ENCODE assay signal across 7 cellular contexts in the genomic region with DNA sequence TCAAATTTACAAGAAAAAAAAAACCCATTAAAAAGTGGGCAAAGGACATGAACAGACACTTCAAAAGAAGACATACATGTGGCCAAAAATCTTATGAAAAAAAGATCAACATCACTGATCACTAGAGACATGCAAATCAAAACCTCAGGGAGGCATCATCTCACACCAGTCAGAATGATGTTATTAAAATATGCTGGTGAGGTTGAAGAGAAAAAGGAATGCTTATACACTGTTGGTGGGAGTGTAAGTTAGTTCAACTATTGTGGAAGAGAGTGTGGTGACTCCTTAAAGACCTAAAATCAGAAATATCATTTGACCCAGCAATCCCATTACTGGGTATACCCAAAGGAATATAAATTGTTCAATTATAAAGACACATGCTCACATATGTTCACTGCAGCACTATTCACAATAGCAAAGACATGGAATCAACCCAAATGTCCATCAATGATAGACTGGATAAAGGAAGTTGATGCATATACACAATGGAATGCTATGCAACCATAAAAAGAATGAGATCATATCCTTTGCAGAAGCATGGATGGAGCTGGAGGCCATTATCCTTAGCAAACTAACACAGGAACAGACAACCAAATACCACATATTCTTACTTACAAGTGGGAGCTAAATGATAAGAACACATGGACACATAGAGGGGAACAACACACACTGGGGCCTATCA.
A peak's percentile ranks its signal among the peaks of the same experiment; 100 is the strongest.
DNase-seq lines count a peak whose midpoint lies in the region; ATAC-seq, FAIRE-seq and TF ChIP-seq lines count a peak whose summit lies in the region.
"Not testable (repeated sequence)": the region's sequence is repeated elsewhere in the genome, so short reads cannot be mapped to it uniquely, and the experiment has no call there.

No MANE protein-coding gene starts in this region.

- H3K79me2 ChIP-seq in SK-N-SH (ENCODE audit: insufficient read depth); endothelial cell of umbilical vein (ENCODE audit: control insufficient read depth, insufficient read depth, low read length): not testable (repeated sequence)

- H3K9me2 ChIP-seq in SK-N-SH, result not testable (repeated sequence)

- H3K4me3 ChIP-seq in SK-N-SH (ENCODE audit: low read depth in 2 of 2, low read length in 1 of 2); brain microvascular endothelial cell (ENCODE audit: low read depth, low read length); endothelial cell of umbilical vein (replicated peaks in 1 of 3; ENCODE audit: insufficient read depth in 1 of 3, low read depth in 1 of 3, low read length in 3 of 3): not testable (repeated sequence)

- dilution Hi-C loops in endothelial cell of umbilical vein (cut with MboI; ENCODE audit: extremely low pct_ligation_motif_present, low sequenced_read_pairs), result loop anchor here (25.0 kb wide), 1 partner anchor 437 kb away; no protein-coding TSS in a partner anchor

- not testable (repeated sequence) for H3K9me3 ChIP-seq in SK-N-SH; endothelial cell of umbilical vein (replicated peaks; ENCODE audit: control insufficient read depth, insufficient read depth, low read length)

- TF ChIP-seq CTCF in SK-N-SH (IDR thresholded peaks at IDR 0.05); brain microvascular endothelial cell (IDR thresholded peaks at IDR 0.05; ENCODE audit: low read depth, low read length, missing control alignments); endothelial cell of umbilical vein (IDR thresholded peaks at IDR 0.05; ENCODE audit: extremely low read depth in 1 of 2, insufficient read depth in 1 of 2, low read depth in 1 of 2, low read length in 2 of 2): not testable (repeated sequence)
- TF ChIP-seq CTCF in foreskin keratinocyte (conservative IDR thresholded peaks at IDR 0.05), result peak; percentile 18

- CTCF ChIA-PET in SK-N-SH (lab: Yijun Ruan, JAX) (interaction anchor here (0.7 to 1.9 kb wide), 2 partner anchors 9 to 104 kb away, joined by 5 to 6 read pairs; no protein-coding TSS in a partner anchor), endothelial cell of umbilical vein (lab: Charles Lee) (interaction anchor here (0.7 to 5.2 kb wide), 7 partner anchors 10 to 104 kb away, joined by 3 to 32 read pairs (median 5); no protein-coding TSS in a partner anchor)

- POLR2A ChIA-PET in SK-N-SH (lab: Yijun Ruan, JAX); endothelial cell of umbilical vein (lab: Charles Lee): not testable (repeated sequence)

- H3K4me1 Mint-ChIP-seq in natural killer cell treated with Interleukin-12 subunit alpha and Interleukin-12 subunit beta and Interleukin-15 and Interleukin-18, amount 100 ng/mL, for 72 hours (ENCODE audit: low read depth in 2 of 2), result not testable (repeated sequence)

- H3F3A ChIP-seq in SK-N-SH (replicated peaks; ENCODE audit: insufficient read depth), result peaks cover 32% of the 10 kb centered on the region

- not testable (repeated sequence) for H3K4me3 Mint-ChIP-seq in natural killer cell treated with Interleukin-12 subunit alpha and Interleukin-12 subunit beta and Interleukin-15 and Interleukin-18, amount 100 ng/mL, for 72 hours

- H3K27ac ChIP-seq in SK-N-SH (ENCODE audit: low read depth in 2 of 2, low read length in 1 of 2) (peak overlapping the region in 1 of 2 experiments; percentile 88; a peak in 2 of 4 replicates), brain microvascular endothelial cell (peak overlapping the region; percentile 88), endothelial cell of umbilical vein (ENCODE audit: insufficient read depth, low read depth, low read length) (peak overlapping the region; percentile 97), foreskin keratinocyte (peak overlapping the region; percentile 61)

- H3K36me3 Mint-ChIP-seq in natural killer cell treated with Interleukin-12 subunit alpha and Interleukin-12 subunit beta and Interleukin-15 and Interleukin-18, amount 100 ng/mL, for 72 hours, result not testable (repeated sequence)

- intact Hi-C loops in endothelial cell of umbilical vein (cut with micrococcal nuclease), result loop anchor here (1.0 kb wide), 3 partner anchors 11 to 23 kb away; no protein-coding TSS in a partner anchor

- TF ChIP-seq POLR2A in endothelial cell of umbilical vein (IDR thresholded peaks at IDR 0.05; ENCODE audit: low read depth, low read length), result not testable (repeated sequence)

- not testable (repeated sequence) for H3K27ac Mint-ChIP-seq in natural killer cell treated with Interleukin-12 subunit alpha and Interleukin-12 subunit beta and Interleukin-15 and Interleukin-18, amount 100 ng/mL, for 72 hours

- peak; percentile 82 for DNase-seq in ELR (ENCODE audit: low read depth)
- peak; percentile 76 for DNase-seq in M059J (ENCODE audit: low read depth)
- not testable (repeated sequence) for DNase-seq in SK-N-SH
- peak; percentile 70 for DNase-seq in brain microvascular endothelial cell
- peak; percentile 72 for DNase-seq in endothelial cell of umbilical vein (ENCODE audit: low read depth, low spot score)
- DNase-seq in foreskin keratinocyte, result peak in 1 of 2 donors; percentile 82
- DNase-seq in natural killer cell treated with Interleukin-12 subunit alpha and Interleukin-12 subunit beta and Interleukin-15 and Interleukin-18, amount 100 ng/mL, for 72 hours (ENCODE audit: low spot score), result peak; percentile 6

- peak; percentile 64 for ATAC-seq in foreskin keratinocyte
- not testable (repeated sequence) for ATAC-seq in natural killer cell treated with Interleukin-12 subunit alpha and Interleukin-12 subunit beta and Interleukin-15 and Interleukin-18, amount 100 ng/mL, for 72 hours

- 0 out of 2 replicates have a peak overlapping the region, but pooled peaks have one; percentile 6 for H3K4me2 ChIP-seq in SK-N-SH
- peak overlapping the region; percentile 12 for H3K4me2 ChIP-seq in endothelial cell of umbilical vein (ENCODE audit: insufficient read depth, low read length)

- TF ChIP-seq EP300 in SK-N-SH (IDR thresholded peaks at IDR 0.05; ENCODE audit: borderline replicate concordance in 1 of 2, low read depth in 1 of 2, low read length in 1 of 2), result peak in 1 of 2 experiments; percentile 27; a peak in 1 of 4 replicates

- H4K20me1 ChIP-seq in SK-N-SH (ENCODE audit: insufficient read depth); endothelial cell of umbilical vein (replicated peaks; ENCODE audit: control insufficient read depth, extremely low read depth, insufficient read depth, low read length): not testable (repeated sequence)

- BruUV-seq in endothelial cell of umbilical vein (replicated peaks; lab: Mats Ljungman, UMichigan), result TSS peak; percentile 79

- H3K36me3 ChIP-seq in SK-N-SH (replicated peaks in 1 of 2; ENCODE audit: control insufficient read depth in 1 of 2, insufficient read depth in 2 of 2, low read length in 1 of 2); brain microvascular endothelial cell (replicated peaks); endothelial cell of umbilical vein (ENCODE audit: control insufficient read depth in 2 of 2, extremely low read depth in 1 of 2, insufficient read depth in 2 of 2, low read length in 2 of 2): not testable (repeated sequence)

- H3K27me3 ChIP-seq in SK-N-SH (ENCODE audit: insufficient read depth); brain microvascular endothelial cell (replicated peaks); endothelial cell of umbilical vein (ENCODE audit: control insufficient read depth in 2 of 2, insufficient read depth in 2 of 2, low read length in 2 of 2); foreskin keratinocyte: not testable (repeated sequence)

- H3K9me3 Mint-ChIP-seq in natural killer cell treated with Interleukin-12 subunit alpha and Interleukin-12 subunit beta and Interleukin-15 and Interleukin-18, amount 100 ng/mL, for 72 hours, result not testable (repeated sequence)

- TF ChIP-seq RAD21 in SK-N-SH (IDR thresholded peaks at IDR 0.05; ENCODE audit: low read length), result not testable (repeated sequence)

- H3K27me3 Mint-ChIP-seq in natural killer cell treated with Interleukin-12 subunit alpha and Interleukin-12 subunit beta and Interleukin-15 and Interleukin-18, amount 100 ng/mL, for 72 hours, result peaks cover 7 to 20% of the 10 kb centered on the region in 2 donors

- H3K9ac ChIP-seq in SK-N-SH, result peak overlapping the region; percentile 51; the same call in 1 of the 2 replicates
- H3K9ac ChIP-seq in endothelial cell of umbilical vein (replicated peaks; ENCODE audit: extremely low read depth, insufficient read depth, low read length), result peak overlapping the region; percentile 44

- in situ Hi-C loops in brain microvascular endothelial cell (cut with HindIII; ENCODE audit: low pct_ligation_motif_present, low sequenced_read_pairs), result not testable (repeated sequence)

- peak; percentile 31 for FAIRE-seq in endothelial cell of umbilical vein (lab: Jason Lieb, UNC)

- peaks cover 0 to 33% of the 10 kb centered on the region in 2 experiments; a peak in 2 of 4 replicates for H3K4me1 ChIP-seq in SK-N-SH (ENCODE audit: control insufficient read depth in 1 of 2, insufficient read depth in 2 of 2, low read depth in 1 of 2, low read length in 1 of 2)
- H3K4me1 ChIP-seq in endothelial cell of umbilical vein (ENCODE audit: control insufficient read depth, extremely low read depth, insufficient read depth, low read length), result peaks cover 39% of the 10 kb centered on the region
- peaks cover 38% of the 10 kb centered on the region for H3K4me1 ChIP-seq in foreskin keratinocyte

- not testable (repeated sequence) for H3K9me1 ChIP-seq in endothelial cell of umbilical vein (replicated peaks; ENCODE audit: control insufficient read depth, extremely low read depth, insufficient read depth, low read length)

- H2AFZ ChIP-seq in SK-N-SH (ENCODE audit: low read depth), result peak overlapping the region; percentile 48; the same call in 1 of the 2 replicates
- H2AFZ ChIP-seq in endothelial cell of umbilical vein (ENCODE audit: low read depth, low read length), result not testable (repeated sequence)

TF ChIP-seq in SK-N-SH, 30 proteins besides CTCF, POLR2A, EP300 and RAD21 (continues in another document):
- TF ChIP-seq JUND (IDR thresholded peaks at IDR 0.05) (peak; percentile 28; the same call in 1 of the 2 replicates), NFIC (IDR thresholded peaks at IDR 0.05; ENCODE audit: borderline replicate concordance) (peak; percentile 47; the same call in 1 of the 2 replicates), YY1 (IDR thresholded peaks at IDR 0.05; ENCODE audit: low read depth) (peak; percentile 73; the same call in 1 of the 2 replicates)

TF ChIP-seq in endothelial cell of umbilical vein, 7 proteins besides CTCF, POLR2A, EP300 and RAD21:
- peak; percentile 42 for TF ChIP-seq FOS (IDR thresholded peaks at IDR 0.05; ENCODE audit: borderline replicate concordance, insufficient read depth, low read length)
- peak; percentile 82 for TF ChIP-seq JUN (IDR thresholded peaks at IDR 0.05; ENCODE audit: borderline replicate concordance, insufficient read depth, insufficient read length, low read depth)
- peak; percentile 15 for TF ChIP-seq POLR2AphosphoS5 (IDR thresholded peaks at IDR 0.05; ENCODE audit: insufficient read depth, low read depth, low read length)
